14 cellular contexts compared by ENCODE assay signal in the genomic region with DNA sequence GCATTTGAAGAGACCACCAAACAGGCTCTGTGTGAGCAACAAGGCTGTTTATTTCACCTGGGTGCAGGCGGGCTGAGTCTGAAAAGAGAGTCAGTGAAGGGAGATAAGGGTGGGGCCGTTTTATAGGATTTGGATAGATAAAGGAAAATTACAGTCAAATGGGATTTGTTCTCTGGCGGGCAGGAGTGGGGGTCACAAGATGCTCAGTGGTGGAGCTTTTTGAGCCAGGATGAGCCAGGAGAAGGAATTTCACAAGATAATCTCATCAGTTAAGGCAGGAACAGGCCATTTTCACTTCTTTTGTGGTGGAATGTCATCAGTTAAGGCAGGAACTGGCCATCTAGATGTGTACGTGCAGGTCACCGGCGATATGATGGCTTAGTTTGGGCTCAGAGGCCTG. TPM values are rescaled to one million over a fixed set of nuclear protein-coding genes. Genes with fewer than 3 reads are reported as not detected.
"Had no signal": no experiment of that assay in that cellular context is flagged by ENCODE, and none has a peak within 500 bp of the region (broad histone marks: within the 10 kb centered on the region; RNA-seq: fewer than 3 reads in every experiment).

No MANE protein-coding gene starts in this region.

RNA-seq across cellular contexts. Expression of gene CFAP95, which starts 3.0 kb away (rescaled TPM):
- total RNA-seq: dermis blood vessel endothelial cell, esophagus mucosa, esophagus squamous epithelium, gastrocnemius medialis, glomerular endothelial cell, left lobe of liver, left ventricle myocardium inferior, liver, mammary epithelial cell, mesenteric fat pad, mesothelial cell of epicardium, myocyte had no signal
- polyA plus RNA-seq: heart right ventricle, immature natural killer cell, liver had no signal
